ENCODE assay signal across 8 cellular contexts in genomic region chr1:25031966-25032667, GRCh38.
DNase-seq lines count a peak whose midpoint lies in the region; ATAC-seq, FAIRE-seq and TF ChIP-seq lines count a peak whose summit lies in the region.

No MANE protein-coding gene starts in this region.

- H3K4me1 Mint-ChIP-seq in activated CD4-positive, alpha-beta T cell treated with anti-CD3 and anti-CD28 coated beads for 36 hours = peaks cover 74% of the 10 kb centered on the region

- intact Hi-C loops in activated CD4-positive, alpha-beta T cell treated with anti-CD3 and anti-CD28 coated beads for 36 hours (cut with DNase I, micrococcal nuclease) = loop anchor here (1.0 to 10.0 kb wide), 9 partner anchors 10 to 617 kb away; partner anchors contain the start of genes NIPAL3 (in 1 of the 2), RUNX3 (in 1 of the 2) and STPG1 (in 1 of the 2)

- peak; percentile 99 for FAIRE-seq in GM19239 (lab: Jason Lieb, UNC)

- DNase-seq in COLO829 (ENCODE audit: low spot score) = peak; percentile 40
- no peak for DNase-seq in GM19239 (ENCODE audit: insufficient read length, low spot score)
- peak; percentile 70 for DNase-seq in activated CD4-positive, alpha-beta T cell treated with anti-CD3 and anti-CD28 coated beads for 36 hours
- peak; percentile 39 for DNase-seq in fibroblast of mammary gland (ENCODE audit: low read depth)
- no peak for DNase-seq in hippocampal formation (lab: John Stamatoyannopoulos, UW)
- DNase-seq in HuH-7.5 (ENCODE audit: low spot score) = no peak
- DNase-seq in foreskin melanocyte = no peak

- ATAC-seq in HG03565 (IDR thresholded peaks at IDR 0.05; ENCODE audit: unreplicated experiment) = peak; percentile 28
- ATAC-seq in activated CD4-positive, alpha-beta T cell treated with anti-CD3 and anti-CD28 coated beads for 36 hours = peak; percentile 25

- TF ChIP-seq CTCF in fibroblast of mammary gland (conservative IDR thresholded peaks at IDR 0.05; ENCODE audit: control insufficient read depth, insufficient read depth, low read depth, low read length) = no peak

- POLR2A ChIA-PET in activated CD4-positive, alpha-beta T cell treated with anti-CD3 and anti-CD28 coated beads for 36 hours (lab: Charles Lee) = interaction anchor here (0.6 to 1.0 kb wide), 5 partner anchors 13 to 103 kb away, joined by 3 to 5 read pairs (median 3); partner anchors contain the start of gene RUNX3

- no peak overlapping the region for H3K4me3 Mint-ChIP-seq in activated CD4-positive, alpha-beta T cell treated with anti-CD3 and anti-CD28 coated beads for 36 hours

- CTCF ChIA-PET in activated CD4-positive, alpha-beta T cell treated with anti-CD3 and anti-CD28 coated beads for 36 hours (lab: Charles Lee) = interaction anchor here (0.7 to 8.2 kb wide), 6 partner anchors 9 to 103 kb away, joined by 3 to 109 read pairs (median 4); partner anchors contain the start of gene RUNX3

- no peak overlapping the region for H3K4me3 ChIP-seq in fibroblast of mammary gland (ENCODE audit: control insufficient read depth, low read depth, low read length)

- peaks cover 4% of the 10 kb centered on the region for H3K36me3 Mint-ChIP-seq in activated CD4-positive, alpha-beta T cell treated with anti-CD3 and anti-CD28 coated beads for 36 hours (ENCODE audit: low read depth)

- no peaks in the 10 kb centered on the region for H3K27me3 Mint-ChIP-seq in activated CD4-positive, alpha-beta T cell treated with anti-CD3 and anti-CD28 coated beads for 36 hours

- no peaks in the 10 kb centered on the region for H3K9me3 Mint-ChIP-seq in activated CD4-positive, alpha-beta T cell treated with anti-CD3 and anti-CD28 coated beads for 36 hours (ENCODE audit: low read depth)

- no peak overlapping the region for H3K27ac Mint-ChIP-seq in activated CD4-positive, alpha-beta T cell treated with anti-CD3 and anti-CD28 coated beads for 36 hours

Comparison
In these comparisons a context has a peak if more than half of its experiments do, and no peak if none do; other contexts are left out.
1. DNase-seq: peak in COLO829 (single experiment), activated CD4-positive, alpha-beta T cell treated with anti-CD3 and anti-CD28 coated beads for 36 hours (single experiment) and fibroblast of mammary gland (single experiment); none in GM19239 (single experiment), hippocampal formation (0 of 2), HuH-7.5 (single experiment) and foreskin melanocyte (single experiment).